ENCODE assay signal across 35 cellular contexts in the genomic region with DNA sequence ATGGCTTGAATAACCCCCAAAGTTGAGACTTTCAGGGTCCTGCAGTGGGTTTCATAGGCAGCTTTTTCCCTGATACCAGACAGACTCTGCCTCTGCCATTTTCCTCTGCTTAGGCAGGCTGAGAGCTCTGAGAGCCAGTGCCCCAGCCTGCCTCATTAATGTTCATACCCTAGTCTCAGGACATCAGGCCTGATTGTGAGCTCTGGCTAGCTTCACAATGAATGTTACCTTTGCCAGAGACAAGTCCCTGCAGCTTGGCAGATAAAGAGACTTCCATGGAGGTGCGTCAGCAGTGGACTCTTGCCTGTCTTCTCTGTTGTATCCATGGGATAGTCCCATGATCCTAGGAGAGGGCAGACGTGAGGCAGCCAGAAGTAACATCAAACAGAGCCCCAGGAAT.
"Had no signal": no experiment of that assay in that cellular context is flagged by ENCODE, and none has a peak within 500 bp of the region (broad histone marks: within the 10 kb centered on the region; RNA-seq: fewer than 3 reads in every experiment).

No MANE protein-coding gene starts in this region.

- H3K36me3 ChIP-seq: MG63 had no signal

- H3K27me3 ChIP-seq: MG63 had no signal

- H3K27ac ChIP-seq: KMS-11 had no signal

- H3K4me3 ChIP-seq: MG63 had no signal

- DNase-seq: Karpas-422, Kasumi-1, KBM-7, KG1, MG63, MM.1S, MV-4-11, NCI-H1048, NCI-H1092, NCI-H1092 treated with DMSO at 0.1 percent for 48 hours, NCI-H1105, NCI-H1105 treated with DMSO at 0.1 percent for 48 hours, NCI-H1417, NCI-H1417 treated with DMSO at 0.1 percent for 48 hours, NCI-H1436, NCI-H1436 treated with DMSO at 0.1 percent for 48 hours, NCI-H146, NCI-H1694, NCI-H1694 treated with DMSO at 0.1 percent for 48 hours, NCI-H187, NCI-H187 treated with DMSO at 0.1 percent for 48 hours, NCI-H1930, NCI-H2029, NCI-H2029 treated with DMSO at 0.1 percent for 48 hours, NCI-H2081, NCI-H2081 treated with DMSO at 0.1 percent for 48 hours, NCI-H2107, NCI-H2171, NCI-H2171 treated with DMSO at 0.1 percent for 48 hours, NCI-H2227 treated with DMSO at 0.1 percent for 48 hours, NCI-H226, NCI-H345, NCI-H446, NCI-H446 treated with DMSO at 0.1 percent for 48 hours had no signal

- H3K9me3 ChIP-seq: MG63 had no signal
